ENCODE assay signal across 25 cellular contexts in genomic region chr13:99191336-99191899, GRCh38. TPM values are rescaled to one million over a fixed set of nuclear protein-coding genes. Genes with fewer than 3 reads are reported as not detected.
DNase-seq lines count a peak whose midpoint lies in the region; ATAC-seq and TF ChIP-seq lines count a peak whose summit lies in the region.
"Had no signal": no experiment of that assay in that cellular context is flagged by ENCODE, and none has a peak within 500 bp of the region (broad histone marks: within the 10 kb centered on the region; RNA-seq: fewer than 3 reads in every experiment).

No MANE protein-coding gene starts in this region.

- no peak for TF ChIP-seq CTCF in HEK293 (tag by site-specific recombination; IDR thresholded peaks at IDR 0.05)

- no peaks in the 10 kb centered on the region for H3K27me3 ChIP-seq in H7 (ENCODE audit: control insufficient read depth, insufficient read depth, low read length)

- POLR2A ChIA-PET in HEK293 (lab: Yijun Ruan, JAX): interaction anchor here (1.4 to 1.7 kb wide), 2 partner anchors 9 to 64 kb away, joined by 3 to 10 read pairs; partner anchors contain the start of gene UBAC2

- H3K4me3 Mint-ChIP-seq in stimulated activated memory B cell treated with anti-CD40 and anti-IgM and Interleukin-4, amounts not matched to agents 10 μg/mL and 1 μg/mL and 100 μg/mL, for 72 hours: no peak overlapping the region
- H3K4me3 Mint-ChIP-seq: activated T-cell treated with anti-CD3 and anti-CD28 coated beads, Interleukin-2, amount 50 U/mL, for 72 hours; HFFc6; natural killer cell treated with Interleukin-12 subunit alpha and Interleukin-12 subunit beta and Interleukin-15 and Interleukin-18, amount 100 ng/mL, for 72 hours had no signal

- H3K27ac ChIP-seq in HEK293 (ENCODE audit: extremely low read depth, low read depth, low read length): 0 out of 2 replicates have a peak overlapping the region, but pooled peaks have one; percentile 37
- peak overlapping the region; percentile 69 for H3K27ac ChIP-seq in cingulate gyrus (ENCODE audit: low read depth, low read length)
- H3K27ac ChIP-seq: 22Rv1, prostate gland, SK-N-MC had no signal

- H3K4me1 Mint-ChIP-seq in stimulated activated memory B cell treated with anti-CD40 and anti-IgM and Interleukin-4, amounts not matched to agents 10 μg/mL and 1 μg/mL and 100 μg/mL, for 72 hours: peaks cover 15% of the 10 kb centered on the region

- no peaks in the 10 kb centered on the region for H3K36me3 Mint-ChIP-seq in stimulated activated memory B cell treated with anti-CD40 and anti-IgM and Interleukin-4, amounts not matched to agents 10 μg/mL and 1 μg/mL and 100 μg/mL, for 72 hours
- H3K36me3 Mint-ChIP-seq: natural killer cell treated with Interleukin-12 subunit alpha and Interleukin-12 subunit beta and Interleukin-15 and Interleukin-18, amount 100 ng/mL, for 72 hours had no signal

- peak overlapping the region; percentile 19 for H3K27ac Mint-ChIP-seq in stimulated activated memory B cell treated with anti-CD40 and anti-IgM and Interleukin-4, amounts not matched to agents 10 μg/mL and 1 μg/mL and 100 μg/mL, for 72 hours
- H3K27ac Mint-ChIP-seq: activated T-cell treated with anti-CD3 and anti-CD28 coated beads, Interleukin-2, amount 50 U/mL, for 72 hours; HFFc6; natural killer cell treated with Interleukin-12 subunit alpha and Interleukin-12 subunit beta and Interleukin-15 and Interleukin-18, amount 100 ng/mL, for 72 hours had no signal

- no peaks in the 10 kb centered on the region for H3K9me3 ChIP-seq in HEK293 (ENCODE audit: control insufficient read depth, insufficient read depth, low read depth, low read length)
- H3K9me3 ChIP-seq: prostate gland had no signal

- CTCF ChIA-PET in HEK293 (lab: Yijun Ruan, JAX): no interaction called here

- H3K4me3 ChIP-seq in HEK293 (ENCODE audit: low read depth, low read length) (no peak overlapping the region), H7 (ENCODE audit: insufficient read depth, low read depth, low read length) (no peak overlapping the region)
- H3K4me3 ChIP-seq: prostate gland, SK-N-MC, skin epidermis had no signal

- H3K4me1 ChIP-seq in HEK293 (ENCODE audit: control insufficient read depth, insufficient read depth, low read length): peaks cover 14% of the 10 kb centered on the region

- no peak for ATAC-seq in stimulated activated memory B cell treated with anti-CD40 and anti-IgM and Interleukin-4, amounts not matched to agents 10 μg/mL and 1 μg/mL and 100 μg/mL, for 72 hours
- ATAC-seq: activated T-cell treated with anti-CD3 and anti-CD28 coated beads, Interleukin-2, amount 50 U/mL, for 72 hours; stimulated activated naive CD8-positive, alpha-beta T cell treated with anti-CD3 and anti-CD28 coated beads, Interleukin-15, Interleukin-2, amounts not matched to agents 100 U/mL and 50 U/mL, for 24 hours had no signal

- no peaks in the 10 kb centered on the region for H3K9me3 Mint-ChIP-seq in stimulated activated memory B cell treated with anti-CD40 and anti-IgM and Interleukin-4, amounts not matched to agents 10 μg/mL and 1 μg/mL and 100 μg/mL, for 72 hours
- H3K9me3 Mint-ChIP-seq: activated T-cell treated with anti-CD3 and anti-CD28 coated beads, Interleukin-2, amount 50 U/mL, for 72 hours; HFFc6; natural killer cell treated with Interleukin-12 subunit alpha and Interleukin-12 subunit beta and Interleukin-15 and Interleukin-18, amount 100 ng/mL, for 72 hours had no signal

- H3K36me3 ChIP-seq in HEK293 (ENCODE audit: control insufficient read depth in 2 of 2, insufficient read depth in 1 of 2, low read length in 2 of 2) (no peaks in the 10 kb centered on the region), H7 (replicated peaks; ENCODE audit: control insufficient read depth, insufficient read depth, low read length) (no peaks in the 10 kb centered on the region)
- H3K36me3 ChIP-seq: prostate gland had no signal

- DNase-seq in DMS79 treated with DMSO at 0.1 percent for 48 hours (lab: John Stamatoyannopoulos, UW) (peak; percentile 34), DMS79 (lab: John Stamatoyannopoulos, UW) (no peak), COLO668 (lab: John Stamatoyannopoulos, UW; ENCODE audit: unreplicated experiment) (no peak), OCI-M2 (lab: John Stamatoyannopoulos, UW; ENCODE audit: unreplicated experiment) (no peak), H7 (no peak)
- DNase-seq: activated CD4-positive, CD25-positive, alpha-beta regulatory T cell treated with anti-CD3 and anti-CD28 coated beads, Interleukin-2, amount 50 U/mL, for 72 hours; activated naive CD4-positive, alpha-beta T cell treated with anti-CD3 and anti-CD28 coated beads, Interleukin-2, amount 50 U/mL, for 16 hours; activated T-cell treated with anti-CD3 and anti-CD28 coated beads, Interleukin-2, amount 50 U/mL, for 72 hours; AML-193; effector memory CD4-positive, alpha-beta T cell; GDM1; mesendoderm; NCI-H1436; NK-92 treated with Interleukin-12 subunit alpha and Interleukin-12 subunit beta, amount 100 ng/mL, for 24 hours; stimulated activated naive CD8-positive, alpha-beta T cell treated with anti-CD3 and anti-CD28 coated beads, Interleukin-15, Interleukin-2, amounts not matched to agents 100 U/mL and 50 U/mL, for 24 hours; T1000 had no signal

- H3K27me3 Mint-ChIP-seq in stimulated activated memory B cell treated with anti-CD40 and anti-IgM and Interleukin-4, amounts not matched to agents 10 μg/mL and 1 μg/mL and 100 μg/mL, for 72 hours: no peaks in the 10 kb centered on the region

TF ChIP-seq in HEK293, 187 proteins besides CTCF, POLR2A, EP300 and RAD21 (continues in another document):
- TF ChIP-seq PATZ1 (tag by site-specific recombination; IDR thresholded peaks at IDR 0.05) (no peak), ZSCAN30 (tag by site-specific recombination; IDR thresholded peaks at IDR 0.05) (no peak), YY1 (tag by site-specific recombination; IDR thresholded peaks at IDR 0.05) (no peak), ZNF366 (tag by site-specific recombination; conservative IDR thresholded peaks at IDR 0.05) (0 out of 2 replicates have a peak, but pooled peaks have one; percentile 75), ZNF623 (tag by site-specific recombination; IDR thresholded peaks at IDR 0.05) (no peak), ZNF112 (tag by site-specific recombination; IDR thresholded peaks at IDR 0.05) (no peak), ZNF146 (tag by site-specific recombination; IDR thresholded peaks at IDR 0.05) (no peak), ZNF148 (tag by site-specific recombination; IDR thresholded peaks at IDR 0.05; ENCODE audit: borderline replicate concordance) (no peak), ZBTB1 (tag by site-specific recombination; IDR thresholded peaks at IDR 0.05) (no peak), ZNF645 (tag by site-specific recombination; IDR thresholded peaks at IDR 0.05) (no peak), ZNF664 (tag by site-specific recombination; IDR thresholded peaks at IDR 0.05) (no peak), ZNF362 (tag by site-specific recombination; IDR thresholded peaks at IDR 0.05) (no peak), ZFP69B (tag by site-specific recombination; IDR thresholded peaks at IDR 0.05) (no peak)

RNA-seq across cellular contexts. Expression of gene UBAC2, which starts 9.2 kb away (rescaled TPM):
- total RNA-seq in H7 (2014; rRNA removed; shearing (Covaris generic)): 56.9 and 67.4 TPM in 2 replicates
